1 cellular context compared by ENCODE assay signal in genomic region chr16:66872927-66873684, GRCh38.
TF ChIP-seq lines count a peak whose summit lies in the region.

No MANE protein-coding gene starts in this region.

TF ChIP-seq in K562, 482 proteins besides CTCF, POLR2A, EP300 and RAD21 (continued from another document and continues in another):
- TF ChIP-seq MBD1 (CRISPR knock-in tag; IDR thresholded peaks at IDR 0.05) (no peak), CAMTA2 (CRISPR knock-in tag; conservative IDR thresholded peaks at IDR 0.05) (no peak), EP400 (IDR thresholded peaks at IDR 0.05) (peak; percentile 81), CHD4 (IDR thresholded peaks at IDR 0.05; ENCODE audit: insufficient read depth, insufficient replicate concordance, low read depth, low read length, poor library complexity, severe bottlenecking) (no peak), XRCC5 (IDR thresholded peaks at IDR 0.05; ENCODE audit: low read depth, low read length) (no peak), ZNF133 (CRISPR knock-in tag; IDR thresholded peaks at IDR 0.05) (no peak), THAP12 (CRISPR knock-in tag; IDR thresholded peaks at IDR 0.05) (0 out of 2 replicates have a peak, but pooled peaks have one; percentile 48), ZNF609 (CRISPR knock-in tag; IDR thresholded peaks at IDR 0.05; ENCODE audit: borderline replicate concordance) (no peak), MEF2A (IDR thresholded peaks at IDR 0.05; ENCODE audit: control insufficient read depth, low read depth, low read length) (no peak), SMARCA4 (IDR thresholded peaks at IDR 0.05) (peak; percentile 77; the same call in 1 of the 2 replicates), E4F1 (CRISPR knock-in tag; IDR thresholded peaks at IDR 0.05; ENCODE audit: borderline replicate concordance) (no peak), TFE3 (CRISPR knock-in tag; IDR thresholded peaks at IDR 0.05) (no peak), ZFP30 (CRISPR knock-in tag; IDR thresholded peaks at IDR 0.05; ENCODE audit: borderline replicate concordance) (no peak), ZNF717 (CRISPR knock-in tag; IDR thresholded peaks at IDR 0.05) (no peak), TEAD2 (tag; IDR thresholded peaks at IDR 0.05) (no peak), KDM4B (IDR thresholded peaks at IDR 0.05; ENCODE audit: borderline replicate concordance in 2 of 2, low read depth in 1 of 2) (no peak), HSF4 (CRISPR knock-in tag; IDR thresholded peaks at IDR 0.05; ENCODE audit: borderline replicate concordance) (no peak), ZNF174 (CRISPR knock-in tag; IDR thresholded peaks at IDR 0.05) (no peak), WHSC1 (IDR thresholded peaks at IDR 0.05; ENCODE audit: low read length) (no peak), HINFP (tag; conservative IDR thresholded peaks at IDR 0.05; ENCODE audit: low read depth) (no peak), POU5F1 (IDR thresholded peaks at IDR 0.05; ENCODE audit: borderline replicate concordance, low read depth, low read length, partially characterized antibody) (no peak), SMAD2 (IDR thresholded peaks at IDR 0.05; ENCODE audit: low read depth, low read length) (no peak), RREB1 (CRISPR knock-in tag; IDR thresholded peaks at IDR 0.05) (no peak), SNIP1 (IDR thresholded peaks at IDR 0.05; ENCODE audit: low read depth) (no peak), ZNF764 (CRISPR knock-in tag; IDR thresholded peaks at IDR 0.05; ENCODE audit: low read depth) (no peak), ATF7 (IDR thresholded peaks at IDR 0.05) (peak; percentile 81; the same call in 1 of the 2 replicates), CUX1 (CRISPR knock-in tag; IDR thresholded peaks at IDR 0.05) (no peak)
